24 cellular contexts compared by ENCODE assay signal in genomic region chr22:27253108-27253507, GRCh38.
"Had no signal": no experiment of that assay in that cellular context is flagged by ENCODE, and none has a peak within 500 bp of the region (broad histone marks: within the 10 kb centered on the region; RNA-seq: fewer than 3 reads in every experiment).

No MANE protein-coding gene starts in this region.

- H3K27ac ChIP-seq: left lung, lower lobe of right lung, ovary, right atrium auricular region, right lobe of liver, skin epidermis, spleen, transverse colon, upper lobe of left lung had no signal

- H3K27me3 ChIP-seq: left lung, ovary, right atrium auricular region, right lobe of liver, spleen, transverse colon, upper lobe of left lung had no signal

- H3K9me3 ChIP-seq: ovary, right lobe of liver had no signal

- H3K4me3 ChIP-seq: left lung, lower lobe of right lung, ovary, right atrium auricular region, right lobe of liver, skin epidermis, spleen, transverse colon, upper lobe of left lung had no signal

- H3K36me3 ChIP-seq: left lung, lower lobe of right lung, ovary, right atrium auricular region, right lobe of liver, spleen, transverse colon, upper lobe of left lung had no signal

- H3K4me1 Mint-ChIP-seq: naive thymus-derived CD8-positive, alpha-beta T cell; stimulated activated memory B cell treated with anti-CD40 and anti-IgM and Interleukin-4, amounts not matched to agents 10 μg/mL and 1 μg/mL and 100 μg/mL, for 72 hours; stimulated activated naive CD8-positive, alpha-beta T cell treated with anti-CD3 and anti-CD28 coated beads, Interleukin-15, amount 100 ng/mL, for 72 hours had no signal

- ATAC-seq: left colon; lower lobe of right lung; naive thymus-derived CD8-positive, alpha-beta T cell; right lobe of liver; stimulated activated memory B cell treated with anti-CD40 and anti-IgM and Interleukin-4, amounts not matched to agents 10 μg/mL and 1 μg/mL and 100 μg/mL, for 72 hours; stimulated activated naive CD8-positive, alpha-beta T cell treated with anti-CD3 and anti-CD28 coated beads, Interleukin-15, amount 100 ng/mL, for 72 hours had no signal

- DNase-seq: head of caudate nucleus; hippocampal formation; left colon; left lung; lower lobe of right lung; mammary epithelial cell; mesenchymal stem cell; naive thymus-derived CD8-positive, alpha-beta T cell; nephron progenitor cell; ovary; right lobe of liver; spleen; stimulated activated CD4-positive, alpha-beta T cell treated with anti-CD3 and anti-CD28 coated beads, Interleukin-2, amount 100 ng/mL, for 48 hours; stimulated activated CD4-positive, alpha-beta T cell treated with anti-CD3 and anti-CD28 coated beads, Interleukin-4, amount 100 ng/mL, for 4 hours; stimulated activated CD8-positive, alpha-beta memory T cell treated with anti-CD3 and anti-CD28 coated beads, Interleukin-4, amount 100 ng/mL, for 48 hours; stimulated activated naive CD4-positive, alpha-beta T cell treated with Interleukin-2 at 50 U/mL for 16 hours; stimulated activated naive CD8-positive, alpha-beta T cell treated with anti-CD3 and anti-CD28 coated beads, Interleukin-15, amount 100 ng/mL, for 72 hours; substantia nigra; transverse colon; upper lobe of left lung had no signal

- H3K27ac Mint-ChIP-seq: naive thymus-derived CD8-positive, alpha-beta T cell; nephron progenitor cell; progenitor cell of endocrine pancreas; stimulated activated memory B cell treated with anti-CD40 and anti-IgM and Interleukin-4, amounts not matched to agents 10 μg/mL and 1 μg/mL and 100 μg/mL, for 72 hours; stimulated activated naive CD8-positive, alpha-beta T cell treated with anti-CD3 and anti-CD28 coated beads, Interleukin-15, amount 100 ng/mL, for 72 hours had no signal

- H3K4me3 Mint-ChIP-seq: naive thymus-derived CD8-positive, alpha-beta T cell; stimulated activated memory B cell treated with anti-CD40 and anti-IgM and Interleukin-4, amounts not matched to agents 10 μg/mL and 1 μg/mL and 100 μg/mL, for 72 hours; stimulated activated naive CD8-positive, alpha-beta T cell treated with anti-CD3 and anti-CD28 coated beads, Interleukin-15, amount 100 ng/mL, for 72 hours had no signal

- H3K4me1 ChIP-seq: left lung, lower lobe of right lung, right lobe of liver, transverse colon, upper lobe of left lung had no signal

- H3K27me3 Mint-ChIP-seq: stimulated activated memory B cell treated with anti-CD40 and anti-IgM and Interleukin-4, amounts not matched to agents 10 μg/mL and 1 μg/mL and 100 μg/mL, for 72 hours; stimulated activated naive CD8-positive, alpha-beta T cell treated with anti-CD3 and anti-CD28 coated beads, Interleukin-15, amount 100 ng/mL, for 72 hours had no signal
